In genomic region chr1:56034847-56035483, GRCh38 we compare ENCODE assay signal across 15 cellular contexts.
"Had no signal": no experiment of that assay in that cellular context is flagged by ENCODE, and none has a peak within 500 bp of the region (broad histone marks: within the 10 kb centered on the region; RNA-seq: fewer than 3 reads in every experiment).

No MANE protein-coding gene starts in this region.

- H3K36me3 Mint-ChIP-seq: activated naive CD8-positive, alpha-beta T cell; stimulated activated naive B cell treated with anti-CD40 and anti-IgM and Interleukin-4, amounts not matched to agents 10 μg/mL and 1 μg/mL and 100 μg/mL, for 72 hours had no signal

- H3K9me3 Mint-ChIP-seq: central memory CD8-positive, alpha-beta T cell; neural progenitor cell had no signal

- H3K4me3 Mint-ChIP-seq: activated CD4-positive, alpha-beta T cell treated with anti-CD3 and anti-CD28 coated beads, Interleukin-2, amount 10 ng/mL, durations not matched to agents 7 days and 5 days; activated naive CD8-positive, alpha-beta T cell; central memory CD8-positive, alpha-beta T cell; naive B cell; neural progenitor cell; stimulated activated naive B cell treated with anti-CD40 and anti-IgM and Interleukin-4, amounts not matched to agents 10 μg/mL and 1 μg/mL and 100 μg/mL, for 72 hours had no signal

- DNase-seq: activated CD4-positive, alpha-beta T cell treated with anti-CD3 and anti-CD28 coated beads, Interleukin-2, amount 10 ng/mL, durations not matched to agents 7 days and 5 days; activated CD8-positive, alpha-beta memory T cell treated with anti-CD3 and anti-CD28 coated beads for 24 hours; activated gamma-delta T cell treated with Interleukin-2 at 50 U/mL for 16 hours; body of pancreas; effector memory CD4-positive, alpha-beta T cell; lower lobe of right lung; naive B cell; pancreas; stimulated activated CD4-positive, alpha-beta T cell treated with anti-CD3 and anti-CD28 coated beads, Interleukin-15, amount 100 ng/mL, for 24 hours; stimulated activated CD4-positive, alpha-beta T cell treated with anti-CD3 and anti-CD28 coated beads, Interleukin-4, amount 100 ng/mL, for 1 hour; stimulated activated naive B cell treated with anti-CD40 and anti-IgM and Interleukin-4, amounts not matched to agents 10 μg/mL and 1 μg/mL and 100 μg/mL, for 72 hours; transverse colon had no signal

- H3K9me3 ChIP-seq: body of pancreas, lower lobe of right lung, pancreas, transverse colon had no signal

- H3K4me1 ChIP-seq: body of pancreas, lower lobe of right lung, neural progenitor cell, pancreas had no signal

- H3K27ac ChIP-seq: body of pancreas, lower lobe of right lung, neural progenitor cell, pancreas, transverse colon had no signal

- H3K4me3 ChIP-seq: body of pancreas, lower lobe of right lung, neural progenitor cell, pancreas, transverse colon had no signal

- H3K36me3 ChIP-seq: lower lobe of right lung, neural progenitor cell, pancreas, transverse colon had no signal

- H3K27ac Mint-ChIP-seq: activated CD4-positive, alpha-beta T cell treated with anti-CD3 and anti-CD28 coated beads, Interleukin-2, amount 10 ng/mL, durations not matched to agents 7 days and 5 days; activated naive CD8-positive, alpha-beta T cell; naive B cell; neural progenitor cell; stimulated activated naive B cell treated with anti-CD40 and anti-IgM and Interleukin-4, amounts not matched to agents 10 μg/mL and 1 μg/mL and 100 μg/mL, for 72 hours had no signal

- ATAC-seq: body of pancreas; lower lobe of right lung; pancreas; stimulated activated naive B cell treated with anti-CD40 and anti-IgM and Interleukin-4, amounts not matched to agents 10 μg/mL and 1 μg/mL and 100 μg/mL, for 72 hours had no signal

- H3K4me1 Mint-ChIP-seq: activated CD4-positive, alpha-beta T cell treated with anti-CD3 and anti-CD28 coated beads, Interleukin-2, amount 10 ng/mL, durations not matched to agents 7 days and 5 days; central memory CD8-positive, alpha-beta T cell; naive B cell; stimulated activated naive B cell treated with anti-CD40 and anti-IgM and Interleukin-4, amounts not matched to agents 10 μg/mL and 1 μg/mL and 100 μg/mL, for 72 hours had no signal

- H3K27me3 Mint-ChIP-seq: activated CD4-positive, alpha-beta T cell treated with anti-CD3 and anti-CD28 coated beads, Interleukin-2, amount 10 ng/mL, durations not matched to agents 7 days and 5 days had no signal

- H3K9ac ChIP-seq: neural progenitor cell had no signal

- H2AFZ ChIP-seq: neural progenitor cell had no signal

- H3K4me2 ChIP-seq: neural progenitor cell had no signal

- H3K27me3 ChIP-seq: body of pancreas, neural progenitor cell, pancreas, transverse colon had no signal
